ENCODE assay signal across 8 cellular contexts in the genomic region with DNA sequence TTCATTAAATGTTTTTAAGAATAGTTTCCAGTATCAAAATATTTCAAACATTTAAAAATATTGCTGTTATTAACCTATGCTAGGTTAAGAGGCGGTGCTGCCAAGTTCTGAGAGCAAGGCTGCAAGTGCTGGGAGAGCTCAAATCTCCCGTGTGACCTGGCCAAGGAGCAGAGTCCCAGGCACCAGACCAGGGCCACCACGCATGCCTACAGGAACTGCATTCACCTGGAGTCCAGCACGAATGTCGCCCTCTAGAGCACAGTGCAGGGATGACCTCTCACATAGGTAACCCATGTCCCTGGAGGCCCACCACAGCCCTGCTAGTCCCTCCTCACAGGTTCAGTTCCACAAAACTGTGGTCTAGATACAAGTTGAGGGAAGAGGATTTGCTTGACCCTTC.
DNase-seq lines count a peak whose midpoint lies in the region; ATAC-seq and TF ChIP-seq lines count a peak whose summit lies in the region.

No MANE protein-coding gene starts in this region.

- POLR2A ChIA-PET in PC-3 (lab: Charles Lee; ENCODE audit: unreplicated experiment): no interaction called here

- H3K4me1 Mint-ChIP-seq in natural killer cell: peaks cover 11 to 12% of the 10 kb centered on the region in 2 donors

- 56 to 74% methylated on average over 5 of the region's 5 CpGs for WGBS in tibial nerve, 2 donors

- no peaks in the 10 kb centered on the region for H3K27me3 Mint-ChIP-seq in natural killer cell (ENCODE audit: low read depth in 2 of 2)

- H3K4me1 ChIP-seq in PC-3 (ENCODE audit: insufficient read depth, low read length) (no peaks in the 10 kb centered on the region), tibial nerve (no peaks in the 10 kb centered on the region)

- no peaks in the 10 kb centered on the region for H4K20me1 ChIP-seq in PC-3 (ENCODE audit: low read length)

- ATAC-seq in GM18517 (IDR thresholded peaks at IDR 0.05; ENCODE audit: unreplicated experiment) (peak; percentile 73), HG02798 (IDR thresholded peaks at IDR 0.05; ENCODE audit: poor library complexity, unreplicated experiment) (peak; percentile 96), PC-3 (no peak), natural killer cell (no peak)

- H3K36me3 ChIP-seq in PC-3 (ENCODE audit: low read depth, low read length) (no peaks in the 10 kb centered on the region), tibial nerve (no peaks in the 10 kb centered on the region)

- no peak for TF ChIP-seq POLR2A in tibial nerve (IDR thresholded peaks at IDR 0.05)

- H3K9me3 Mint-ChIP-seq in natural killer cell: no peaks in the 10 kb centered on the region

- no peaks in the 10 kb centered on the region for H3F3A ChIP-seq in PC-3 (ENCODE audit: low read length, unreplicated experiment)

- no peak overlapping the region for H3K9ac ChIP-seq in PC-3 (ENCODE audit: low read length)

- intact Hi-C loops in PC-3 (cut with micrococcal nuclease): no loop called here
- intact Hi-C loops in natural killer cell (cut with micrococcal nuclease): no loop called here

- no peak for TF ChIP-seq EP300 in tibial nerve (IDR thresholded peaks at IDR 0.05)

- no TSS peak for BruUV-seq in PC-3 (replicated peaks; lab: Mats Ljungman, UMichigan)

- no peaks in the 10 kb centered on the region for H3K79me2 ChIP-seq in PC-3 (ENCODE audit: low read length)

- no peak overlapping the region for H3K4me2 ChIP-seq in PC-3 (ENCODE audit: low read length)

- H3K9me2 ChIP-seq in PC-3 (replicated peaks; ENCODE audit: low read length): no peaks in the 10 kb centered on the region

- no peak overlapping the region for H2AFZ ChIP-seq in PC-3 (ENCODE audit: low read length)

- TF ChIP-seq CTCF in PC-3 (conservative IDR thresholded peaks at IDR 0.05; ENCODE audit: low read depth, low read length) (peak; percentile 47), natural killer cell (IDR thresholded peaks at IDR 0.05) (no peak), tibial nerve (IDR thresholded peaks at IDR 0.05) (no peak)

- H3K4me3 ChIP-seq in PC-3 (ENCODE audit: low read length) (no peak overlapping the region), tibial nerve (no peak overlapping the region)

- no peak overlapping the region for H3K4me3 Mint-ChIP-seq in natural killer cell

- CTCF ChIA-PET in PC-3 (lab: Charles Lee): interaction anchor here (0.5 kb wide), 1 partner anchor 326 kb away, joined by 4 read pairs; no protein-coding TSS in a partner anchor

- H3K27ac ChIP-seq in PC-3 (ENCODE audit: low read length) (no peak overlapping the region), tibial nerve (no peak overlapping the region)

- peak; percentile 16 for DNase-seq in COR-L47 (lab: John Stamatoyannopoulos, UW)
- DNase-seq in PC-3: peak; percentile 16
- DNase-seq in kidney tubule cell (ENCODE audit: low spot score): peak; percentile 50
- no peak for DNase-seq in natural killer cell
- no peak for DNase-seq in ecto neural progenitor cell (ENCODE audit: low spot score)
- no peak for DNase-seq in tibial nerve (ENCODE audit: low spot score in 2 of 2)

- H3K27me3 ChIP-seq in PC-3 (ENCODE audit: low read length) (peaks cover 7% of the 10 kb centered on the region), tibial nerve (no peaks in the 10 kb centered on the region)

- H3K27ac Mint-ChIP-seq in natural killer cell: no peak overlapping the region

- H3K36me3 Mint-ChIP-seq in natural killer cell: no peaks in the 10 kb centered on the region

- H3K9me3 ChIP-seq in PC-3 (ENCODE audit: low read length) (no peaks in the 10 kb centered on the region), tibial nerve (peaks cover 0 to 12% (median 0%) of the 10 kb centered on the region in 4 donors)

Comparison
In these comparisons a context has a peak if more than half of its experiments do, and no peak if none do; other contexts are left out.
1. DNase-seq: peak in COR-L47 (single experiment), PC-3 (single experiment) and kidney tubule cell (single experiment); none in natural killer cell (single experiment), ecto neural progenitor cell (single experiment) and tibial nerve (0 of 2).
2. ATAC-seq: peak in GM18517 (single experiment) and HG02798 (single experiment); none in PC-3 (single experiment) and natural killer cell (0 of 3).